In genomic region chr17:62628845-62629555, GRCh38 we compare ENCODE assay signal across 9 cellular contexts. TPM values are rescaled to one million over a fixed set of nuclear protein-coding genes. Genes with fewer than 3 reads are reported as not detected.
A peak's percentile ranks its signal among the peaks of the same experiment; 100 is the strongest.
DNase-seq lines count a peak whose midpoint lies in the region; ATAC-seq and TF ChIP-seq lines count a peak whose summit lies in the region.
"Had no signal": no experiment of that assay in that cellular context is flagged by ENCODE, and none has a peak within 500 bp of the region (broad histone marks: within the 10 kb centered on the region; RNA-seq: fewer than 3 reads in every experiment).

No MANE protein-coding gene starts in this region.

- H3K9ac ChIP-seq in HUES48 (ENCODE audit: low read depth, low read length) (no peak overlapping the region), mucosa of stomach (ENCODE audit: low read length) (peak overlapping the region; percentile 34)

- H3K4me3 ChIP-seq in A673 (ENCODE audit: low read depth, low read length, poor library complexity, severe bottlenecking), result peak overlapping the region; percentile 88
- peak overlapping the region; percentile 84 for H3K4me3 ChIP-seq in HUES48 (ENCODE audit: low read depth, low read length)
- peak overlapping the region; percentile 94 for H3K4me3 ChIP-seq in coronary artery
- H3K4me3 ChIP-seq in mucosa of stomach (ENCODE audit: low read length), result no peak overlapping the region

- H3K9me3 ChIP-seq in A673 (ENCODE audit: low read depth, low read length, poor library complexity, severe bottlenecking) (no peaks in the 10 kb centered on the region), HUES48 (ENCODE audit: control insufficient read depth, insufficient read depth, low read length) (no peaks in the 10 kb centered on the region), mucosa of stomach (ENCODE audit: control insufficient read depth, low read length) (no peaks in the 10 kb centered on the region)

- ATAC-seq in HG03108 (IDR thresholded peaks at IDR 0.05; ENCODE audit: unreplicated experiment), result no peak
- ATAC-seq in GM18505 (IDR thresholded peaks at IDR 0.05; ENCODE audit: unreplicated experiment), result no peak

- no peak for DNase-seq in A673 (ENCODE audit: low spot score)
- no peak for DNase-seq in coronary artery (ENCODE audit: low spot score)
- DNase-seq in NCI-H1436 treated with DMSO at 0.1 percent for 48 hours (lab: John Stamatoyannopoulos, UW), result no peak
- DNase-seq in stimulated activated CD4-positive, alpha-beta T cell treated with anti-CD3 and anti-CD28 coated beads, Interleukin-15, amount 100 ng/mL, for 24 hours, result no peak
- DNase-seq: NCI-H82 had no signal

- BruUV-seq in A673 (replicated peaks; lab: Mats Ljungman, UMichigan), result TSS peak; percentile 41

- peak overlapping the region; percentile 90 for H3K27ac ChIP-seq in A673 (ENCODE audit: low read depth, low read length, poor library complexity, severe bottlenecking)
- H3K27ac ChIP-seq in HUES48 (ENCODE audit: low read depth, low read length), result peak overlapping the region; percentile 14
- H3K27ac ChIP-seq in coronary artery, result peak overlapping the region; percentile 89 to 98

- POLR2A ChIA-PET in A673 (lab: Charles Lee; ENCODE audit: low non-redundant PET), result interaction anchor here (0.6 kb wide), 1 partner anchor 13 kb away, joined by 5 read pairs; no protein-coding TSS in a partner anchor

- no peak for TF ChIP-seq POLR2A in GM18505 (IDR thresholded peaks at IDR 0.05; ENCODE audit: borderline replicate concordance, extremely low read depth, insufficient read depth, insufficient read length)

- intact Hi-C loops in A673 (cut with micrococcal nuclease; ENCODE audit: unreplicated experiment), result no loop called here

- TF ChIP-seq CTCF in A673 (conservative IDR thresholded peaks at IDR 0.05; ENCODE audit: low read depth, low read length) (no peak), coronary artery (IDR thresholded peaks at IDR 0.05) (no peak)

- H3K4me1 ChIP-seq in A673 (ENCODE audit: insufficient read depth, low read length, poor library complexity, severe bottlenecking), result peaks cover 41% of the 10 kb centered on the region
- H3K4me1 ChIP-seq in HUES48 (ENCODE audit: control insufficient read depth, insufficient read depth, low read length), result peaks cover 26% of the 10 kb centered on the region
- H3K4me1 ChIP-seq in mucosa of stomach (ENCODE audit: control insufficient read depth, insufficient read depth, low read length), result peaks cover 4% of the 10 kb centered on the region

- H3K36me3 ChIP-seq in A673 (ENCODE audit: insufficient read depth, low read length, poor library complexity, severe bottlenecking) (no peaks in the 10 kb centered on the region), HUES48 (ENCODE audit: control insufficient read depth, insufficient read depth, low read length) (no peaks in the 10 kb centered on the region), mucosa of stomach (ENCODE audit: control insufficient read depth, insufficient read depth, low read length) (no peaks in the 10 kb centered on the region)

- H3K27me3 ChIP-seq in A673 (replicated peaks; ENCODE audit: insufficient read depth, low read depth, low read length, poor library complexity), result no peaks in the 10 kb centered on the region
- H3K27me3 ChIP-seq in HUES48 (ENCODE audit: control insufficient read depth, insufficient read depth, low read length), result peaks cover 4% of the 10 kb centered on the region; the same call in 1 of the 2 replicates
- peaks cover 31% of the 10 kb centered on the region for H3K27me3 ChIP-seq in mucosa of stomach (ENCODE audit: control insufficient read depth, insufficient read depth, low read length)

- CTCF ChIA-PET in A673 (lab: Charles Lee), result no interaction called here

RNA-seq across cellular contexts. Expression of gene MRC2, which starts 1.5 kb away (rescaled TPM):
- 34.3 and 57.1 TPM in 2 replicates for total RNA-seq in A673 (2021)

Comparison
In these comparisons a context has a peak if more than half of its experiments do, and no peak if none do; other contexts are left out.
1. H3K27ac ChIP-seq: peak in every context shown above with its lines; median percentile 94 in coronary artery; 90 in A673; 14 in HUES48.